ENCODE assay signal across 2 cellular contexts in genomic region chr10:32142646-32143045, GRCh38.
TF ChIP-seq lines count a peak whose summit lies in the region.

No MANE protein-coding gene starts in this region.

TF ChIP-seq in HepG2, 621 proteins besides CTCF, POLR2A, EP300 and RAD21 (continued from another document and continues in another):
- TF ChIP-seq, protein P1, sequence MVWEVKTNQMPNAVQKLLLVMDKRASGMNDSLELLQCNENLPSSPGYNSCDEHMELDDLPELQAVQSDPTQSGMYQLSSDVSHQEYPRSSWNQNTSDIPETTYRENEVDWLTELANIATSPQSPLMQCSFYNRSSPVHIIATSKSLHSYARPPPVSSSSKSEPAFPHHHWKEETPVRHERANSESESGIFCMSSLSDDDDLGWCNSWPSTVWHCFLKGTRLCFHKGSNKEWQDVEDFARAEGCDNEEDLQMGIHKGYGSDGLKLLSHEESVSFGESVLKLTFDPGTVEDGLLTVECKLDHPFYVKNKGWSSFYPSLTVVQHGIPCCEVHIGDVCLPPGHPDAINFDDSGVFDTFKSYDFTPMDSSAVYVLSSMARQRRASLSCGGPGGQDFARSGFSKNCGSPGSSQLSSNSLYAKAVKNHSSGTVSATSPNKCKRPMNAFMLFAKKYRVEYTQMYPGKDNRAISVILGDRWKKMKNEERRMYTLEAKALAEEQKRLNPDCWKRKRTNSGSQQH (CRISPR knock-in tag; IDR thresholded peaks at IDR 0.05; ENCODE audit: low read depth), result no peak
- TF ChIP-seq ZNF557 (CRISPR knock-in tag; IDR thresholded peaks at IDR 0.05) (no peak), SSRP1 (CRISPR knock-in tag; IDR thresholded peaks at IDR 0.05) (no peak), ZNF333 (CRISPR knock-in tag; IDR thresholded peaks at IDR 0.05; ENCODE audit: borderline replicate concordance) (no peak), TGIF2 (CRISPR knock-in tag; IDR thresholded peaks at IDR 0.05) (no peak), TBL1XR1 (IDR thresholded peaks at IDR 0.05; ENCODE audit: borderline replicate concordance, low read length, partially characterized antibody) (no peak), ZGPAT (CRISPR knock-in tag; IDR thresholded peaks at IDR 0.05) (no peak), ZNF703 (CRISPR knock-in tag; IDR thresholded peaks at IDR 0.05; ENCODE audit: borderline replicate concordance) (no peak), TFAP4 (IDR thresholded peaks at IDR 0.05; ENCODE audit: borderline replicate concordance, low read depth) (peak; percentile 73; the same call in 1 of the 2 replicates), NFE2L1 (CRISPR knock-in tag; IDR thresholded peaks at IDR 0.05; ENCODE audit: borderline replicate concordance) (no peak), SMYD3 (CRISPR knock-in tag; IDR thresholded peaks at IDR 0.05) (no peak), ZNF121 (CRISPR knock-in tag; IDR thresholded peaks at IDR 0.05) (no peak), ZIK1 (CRISPR knock-in tag; IDR thresholded peaks at IDR 0.05; ENCODE audit: borderline replicate concordance, low read depth) (no peak), NBN (conservative IDR thresholded peaks at IDR 0.05) (no peak), ATF3 (CRISPR knock-in tag; IDR thresholded peaks at IDR 0.05) (peak; percentile 56; the same call in 1 of the 2 replicates), ZBTB33 (CRISPR knock-in tag; IDR thresholded peaks at IDR 0.05) (no peak), TCF12 (IDR thresholded peaks at IDR 0.05) (no peak), TCF12 (CRISPR knock-in tag; IDR thresholded peaks at IDR 0.05) (no peak), GFI1 (CRISPR knock-in tag; IDR thresholded peaks at IDR 0.05; ENCODE audit: borderline replicate concordance) (0 out of 2 replicates have a peak, but pooled peaks have one; percentile 27), FOXA1 (IDR thresholded peaks at IDR 0.05) (no peak), FOXA1 (CRISPR knock-in tag; IDR thresholded peaks at IDR 0.05) (no peak), ZSCAN9 (CRISPR knock-in tag; IDR thresholded peaks at IDR 0.05; ENCODE audit: borderline replicate concordance) (no peak), NFKB2 (CRISPR knock-in tag; IDR thresholded peaks at IDR 0.05; ENCODE audit: borderline replicate concordance) (no peak), ZNF335 (CRISPR knock-in tag; IDR thresholded peaks at IDR 0.05) (no peak)
- TF ChIP-seq, protein P2, sequence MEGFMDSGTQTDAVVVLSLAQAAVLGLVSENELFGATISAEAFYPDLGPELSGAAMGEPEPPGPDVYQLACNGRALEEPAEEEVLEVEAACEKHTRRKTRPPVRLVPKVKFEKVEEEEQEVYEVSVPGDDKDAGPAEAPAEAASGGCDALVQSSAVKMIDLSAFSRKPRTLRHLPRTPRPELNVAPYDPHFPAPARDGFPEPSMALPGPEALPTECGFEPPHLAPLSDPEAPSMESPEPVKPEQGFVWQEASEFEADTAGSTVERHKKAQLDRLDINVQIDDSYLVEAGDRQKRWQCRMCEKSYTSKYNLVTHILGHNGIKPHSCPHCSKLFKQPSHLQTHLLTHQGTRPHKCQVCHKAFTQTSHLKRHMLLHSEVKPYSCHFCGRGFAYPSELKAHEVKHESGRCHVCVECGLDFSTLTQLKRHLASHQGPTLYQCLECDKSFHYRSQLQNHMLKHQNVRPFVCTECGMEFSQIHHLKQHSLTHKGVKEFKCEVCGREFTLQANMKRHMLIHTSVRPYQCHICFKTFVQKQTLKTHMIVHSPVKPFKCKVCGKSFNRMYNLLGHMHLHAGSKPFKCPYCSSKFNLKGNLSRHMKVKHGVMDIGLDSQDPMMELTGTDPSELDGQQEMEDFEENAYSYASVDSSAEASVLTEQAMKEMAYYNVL (CRISPR knock-in tag; IDR thresholded peaks at IDR 0.05; ENCODE audit: borderline replicate concordance), result no peak
- TF ChIP-seq, protein P3, sequence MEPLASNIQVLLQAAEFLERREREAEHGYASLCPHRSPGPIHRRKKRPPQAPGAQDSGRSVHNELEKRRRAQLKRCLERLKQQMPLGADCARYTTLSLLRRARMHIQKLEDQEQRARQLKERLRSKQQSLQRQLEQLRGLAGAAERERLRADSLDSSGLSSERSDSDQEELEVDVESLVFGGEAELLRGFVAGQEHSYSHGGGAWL (CRISPR knock-in tag; IDR thresholded peaks at IDR 0.05), result no peak

TF ChIP-seq in K562, 482 proteins besides CTCF, POLR2A, EP300 and RAD21 (continued from another document):
- TF ChIP-seq, protein P4, sequence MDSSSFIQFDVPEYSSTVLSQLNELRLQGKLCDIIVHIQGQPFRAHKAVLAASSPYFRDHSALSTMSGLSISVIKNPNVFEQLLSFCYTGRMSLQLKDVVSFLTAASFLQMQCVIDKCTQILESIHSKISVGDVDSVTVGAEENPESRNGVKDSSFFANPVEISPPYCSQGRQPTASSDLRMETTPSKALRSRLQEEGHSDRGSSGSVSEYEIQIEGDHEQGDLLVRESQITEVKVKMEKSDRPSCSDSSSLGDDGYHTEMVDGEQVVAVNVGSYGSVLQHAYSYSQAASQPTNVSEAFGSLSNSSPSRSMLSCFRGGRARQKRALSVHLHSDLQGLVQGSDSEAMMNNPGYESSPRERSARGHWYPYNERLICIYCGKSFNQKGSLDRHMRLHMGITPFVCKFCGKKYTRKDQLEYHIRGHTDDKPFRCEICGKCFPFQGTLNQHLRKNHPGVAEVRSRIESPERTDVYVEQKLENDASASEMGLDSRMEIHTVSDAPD (CRISPR knock-in tag; IDR thresholded peaks at IDR 0.05), result no peak
